In genomic region chr20:31572701-31573554, GRCh38 we compare ENCODE assay signal across 1 cellular context.
A peak's percentile ranks its signal among the peaks of the same experiment; 100 is the strongest.
TF ChIP-seq lines count a peak whose summit lies in the region.

No MANE protein-coding gene starts in this region.

TF ChIP-seq in HEK293, 187 proteins besides CTCF, POLR2A, EP300 and RAD21 (continued from another document and continues in another):
- no peak; the same call in 1 of the 2 replicates for TF ChIP-seq TSHZ1 (tag by site-specific recombination; IDR thresholded peaks at IDR 0.05; ENCODE audit: borderline replicate concordance)
- TF ChIP-seq BCL11A (tag by site-specific recombination; IDR thresholded peaks at IDR 0.05; ENCODE audit: low read depth): peak; percentile 99
- TF ChIP-seq ZIC2 (tag by site-specific recombination; IDR thresholded peaks at IDR 0.05): peak; percentile 72
- TF ChIP-seq ZSCAN23 (tag by site-specific recombination; IDR thresholded peaks at IDR 0.05): peak; percentile 86; the same call in 1 of the 2 replicates
- peak; percentile 66; the same call in 1 of the 2 replicates for TF ChIP-seq ZNF391 (tag by site-specific recombination; IDR thresholded peaks at IDR 0.05; ENCODE audit: borderline replicate concordance, low read depth)
- peak; percentile 99 for TF ChIP-seq IKZF3 (tag by site-specific recombination; IDR thresholded peaks at IDR 0.05)
- TF ChIP-seq ZBTB20 (tag by site-specific recombination; IDR thresholded peaks at IDR 0.05): peak; percentile 76; the same call in 1 of the 2 replicates
- no peak for TF ChIP-seq ZNF214 (tag by site-specific recombination; IDR thresholded peaks at IDR 0.05; ENCODE audit: borderline replicate concordance)
- TF ChIP-seq ZNF658 (tag by site-specific recombination; IDR thresholded peaks at IDR 0.05): no peak
- peak; percentile 89 for TF ChIP-seq WT1 (tag by site-specific recombination; IDR thresholded peaks at IDR 0.05)
- no peak for TF ChIP-seq ZNF26 (tag by site-specific recombination; IDR thresholded peaks at IDR 0.05)
- no peak for TF ChIP-seq MZF1 (tag by site-specific recombination; IDR thresholded peaks at IDR 0.05; ENCODE audit: borderline replicate concordance)
- no peak for TF ChIP-seq ZNF837 (tag by site-specific recombination; IDR thresholded peaks at IDR 0.05)
- no peak for TF ChIP-seq BCL6B (tag by site-specific recombination; IDR thresholded peaks at IDR 0.05)
- no peak for TF ChIP-seq SCRT1 (tag by site-specific recombination; IDR thresholded peaks at IDR 0.05; ENCODE audit: borderline replicate concordance)
- TF ChIP-seq ZSCAN4 (tag by site-specific recombination; IDR thresholded peaks at IDR 0.05): no peak
- no peak for TF ChIP-seq ZBTB49 (tag by site-specific recombination; IDR thresholded peaks at IDR 0.05; ENCODE audit: low read depth)
- peak; percentile 80 for TF ChIP-seq ZNF596 (tag by site-specific recombination; IDR thresholded peaks at IDR 0.05)
- TF ChIP-seq ZNF311 (tag by site-specific recombination; IDR thresholded peaks at IDR 0.05; ENCODE audit: borderline replicate concordance): no peak
- TF ChIP-seq ZNF768 (tag by site-specific recombination; IDR thresholded peaks at IDR 0.05): no peak
- no peak for TF ChIP-seq ZNF585B (tag by site-specific recombination; IDR thresholded peaks at IDR 0.05)
- no peak for TF ChIP-seq ZNF266 (tag by site-specific recombination; IDR thresholded peaks at IDR 0.05; ENCODE audit: low read depth)
- no peak for TF ChIP-seq ZNF416 (tag by site-specific recombination; IDR thresholded peaks at IDR 0.05)
- no peak; the same call in 1 of the 2 replicates for TF ChIP-seq ZNF513 (tag by site-specific recombination; IDR thresholded peaks at IDR 0.05)
- TF ChIP-seq ZNF664 (tag by site-specific recombination; IDR thresholded peaks at IDR 0.05): no peak
- peak; percentile 66 for TF ChIP-seq ZNF394 (tag by site-specific recombination; IDR thresholded peaks at IDR 0.05; ENCODE audit: borderline replicate concordance)
- TF ChIP-seq KLF9 (tag by site-specific recombination; IDR thresholded peaks at IDR 0.05; ENCODE audit: low read depth): peak; percentile 62
- no peak for TF ChIP-seq MEIS1 (CRISPR knock-in tag; IDR thresholded peaks at IDR 0.05; ENCODE audit: borderline replicate concordance)
- TF ChIP-seq ELK4 (IDR thresholded peaks at IDR 0.05; ENCODE audit: borderline replicate concordance, low read depth, low read length): no peak
- TF ChIP-seq SP2 (tag by site-specific recombination; IDR thresholded peaks at IDR 0.05): peak; percentile 74
- TF ChIP-seq ZNF561 (tag by site-specific recombination; IDR thresholded peaks at IDR 0.05; ENCODE audit: borderline replicate concordance): peak; percentile 97
- no peak for TF ChIP-seq ZNF362 (tag by site-specific recombination; IDR thresholded peaks at IDR 0.05)
- peak; percentile 71; the same call in 1 of the 2 replicates for TF ChIP-seq ZNF501 (tag by site-specific recombination; IDR thresholded peaks at IDR 0.05)
- peak; percentile 83 for TF ChIP-seq ZNF398 (tag by site-specific recombination; IDR thresholded peaks at IDR 0.05)
- no peak for TF ChIP-seq ZNF404 (tag by site-specific recombination; IDR thresholded peaks at IDR 0.05)
- TF ChIP-seq SALL2 (tag by site-specific recombination; IDR thresholded peaks at IDR 0.05; ENCODE audit: borderline replicate concordance): no peak
- no peak for TF ChIP-seq ZNF354C (tag by site-specific recombination; IDR thresholded peaks at IDR 0.05; ENCODE audit: borderline replicate concordance, low read depth)
- TF ChIP-seq ZBTB7A (tag by site-specific recombination; IDR thresholded peaks at IDR 0.05; ENCODE audit: low read depth): 0 out of 2 replicates have a peak, but pooled peaks have one; percentile 43
- no peak for TF ChIP-seq ZFP41 (tag by site-specific recombination; IDR thresholded peaks at IDR 0.05; ENCODE audit: borderline replicate concordance)
- TF ChIP-seq ZFHX2 (tag by site-specific recombination; conservative IDR thresholded peaks at IDR 0.05): peak; percentile 80
- TF ChIP-seq REPIN1 (tag by site-specific recombination; IDR thresholded peaks at IDR 0.05; ENCODE audit: low read depth): no peak
- peak; percentile 68 for TF ChIP-seq ZBTB26 (tag by site-specific recombination; optimal IDR thresholded peaks at IDR 0.05)
- TF ChIP-seq ZNF335 (tag by site-specific recombination; conservative IDR thresholded peaks at IDR 0.05): peak; percentile 84
- TF ChIP-seq ZNF433 (tag by site-specific recombination; IDR thresholded peaks at IDR 0.05; ENCODE audit: low read depth): no peak
- peak; percentile 79 for TF ChIP-seq ZBTB48 (tag by site-specific recombination; IDR thresholded peaks at IDR 0.05)
- TF ChIP-seq ZNF610 (tag by site-specific recombination; IDR thresholded peaks at IDR 0.05; ENCODE audit: borderline replicate concordance): no peak
- no peak for TF ChIP-seq ZNF549 (tag by site-specific recombination; IDR thresholded peaks at IDR 0.05)
- TF ChIP-seq ZNF274 (IDR thresholded peaks at IDR 0.05; ENCODE audit: low read length): no peak
- no peak for TF ChIP-seq ZNF274 (tag by site-specific recombination; IDR thresholded peaks at IDR 0.05; ENCODE audit: borderline replicate concordance)
